ENCODE assay signal across 1 cellular context in genomic region chr19:497861-498590, GRCh38.
A peak's percentile ranks its signal among the peaks of the same experiment; 100 is the strongest.
TF ChIP-seq lines count a peak whose summit lies in the region.

No MANE protein-coding gene starts in this region.

TF ChIP-seq in HepG2, 621 proteins besides CTCF, POLR2A, EP300 and RAD21 (continued from another document and continues in another):
- peak; percentile 81 for TF ChIP-seq HINFP (CRISPR knock-in tag; IDR thresholded peaks at IDR 0.05; ENCODE audit: low read depth)
- no peak for TF ChIP-seq MBD4 (IDR thresholded peaks at IDR 0.05; ENCODE audit: borderline replicate concordance, low read length)
- TF ChIP-seq ZNF839 (CRISPR knock-in tag; IDR thresholded peaks at IDR 0.05; ENCODE audit: borderline replicate concordance) = no peak
- TF ChIP-seq PRMT3 (CRISPR knock-in tag; IDR thresholded peaks at IDR 0.05; ENCODE audit: borderline replicate concordance, low read depth) = no peak
- no peak for TF ChIP-seq ZNF646 (CRISPR knock-in tag; IDR thresholded peaks at IDR 0.05)
- no peak for TF ChIP-seq ZNF691 (CRISPR knock-in tag; IDR thresholded peaks at IDR 0.05; ENCODE audit: borderline replicate concordance, low read depth)
- TF ChIP-seq ZNF7 (CRISPR knock-in tag; IDR thresholded peaks at IDR 0.05) = no peak
- no peak for TF ChIP-seq ZBTB40 (IDR thresholded peaks at IDR 0.05)
- TF ChIP-seq ZBTB40 (CRISPR knock-in tag; IDR thresholded peaks at IDR 0.05) = 0 out of 2 replicates have a peak, but pooled peaks have one; percentile 48
- no peak for TF ChIP-seq DR1 (CRISPR knock-in tag; IDR thresholded peaks at IDR 0.05)
- no peak for TF ChIP-seq MXI1 (IDR thresholded peaks at IDR 0.05; ENCODE audit: borderline replicate concordance, low read depth, low read length)
- TF ChIP-seq ZC3H4 (CRISPR knock-in tag; IDR thresholded peaks at IDR 0.05; ENCODE audit: borderline replicate concordance) = no peak
- no peak for TF ChIP-seq SMAD9 (CRISPR knock-in tag; IDR thresholded peaks at IDR 0.05)
- no peak for TF ChIP-seq GMEB2 (CRISPR knock-in tag; IDR thresholded peaks at IDR 0.05; ENCODE audit: low read depth)
- no peak for TF ChIP-seq ZSCAN30 (CRISPR knock-in tag; IDR thresholded peaks at IDR 0.05)
- no peak for TF ChIP-seq CENPX (CRISPR knock-in tag; IDR thresholded peaks at IDR 0.05)
- no peak for TF ChIP-seq ASH2L (IDR thresholded peaks at IDR 0.05; ENCODE audit: insufficient read length, low read depth, low read length)
- no peak for TF ChIP-seq TEAD2 (CRISPR knock-in tag; IDR thresholded peaks at IDR 0.05)
- TF ChIP-seq ARNT (IDR thresholded peaks at IDR 0.05) = no peak
- TF ChIP-seq MAFF (IDR thresholded peaks at IDR 0.05; ENCODE audit: low read depth, low read length) = no peak
- no peak for TF ChIP-seq KDM5B (CRISPR knock-in tag; IDR thresholded peaks at IDR 0.05; ENCODE audit: borderline replicate concordance)
- TF ChIP-seq SMARCE1 (IDR thresholded peaks at IDR 0.05; ENCODE audit: borderline replicate concordance) = no peak
- no peak for TF ChIP-seq ETV6 (CRISPR knock-in tag; conservative IDR thresholded peaks at IDR 0.05)
- no peak for TF ChIP-seq ZNF263 (CRISPR knock-in tag; IDR thresholded peaks at IDR 0.05)
- TF ChIP-seq HDAC1 (CRISPR knock-in tag; IDR thresholded peaks at IDR 0.05) = peak; percentile 61
- TF ChIP-seq HDAC2 (CRISPR knock-in tag; IDR thresholded peaks at IDR 0.05) = peak; percentile 55; the same call in 1 of the 2 replicates
- no peak for TF ChIP-seq ZIK1 (CRISPR knock-in tag; IDR thresholded peaks at IDR 0.05; ENCODE audit: borderline replicate concordance, low read depth)
- TF ChIP-seq ZBTB49 (CRISPR knock-in tag; IDR thresholded peaks at IDR 0.05; ENCODE audit: borderline replicate concordance) = no peak
- no peak for TF ChIP-seq TGIF2 (CRISPR knock-in tag; IDR thresholded peaks at IDR 0.05)
- TF ChIP-seq RELA (CRISPR knock-in tag; IDR thresholded peaks at IDR 0.05) = no peak
- no peak for TF ChIP-seq CEBPZ (IDR thresholded peaks at IDR 0.05; ENCODE audit: low read length)
